In genomic region chr14:59293934-59294661, GRCh38 we compare ENCODE assay signal across 22 cellular contexts.
DNase-seq lines count a peak whose midpoint lies in the region; ATAC-seq and TF ChIP-seq lines count a peak whose summit lies in the region.
"Had no signal": no experiment of that assay in that cellular context is flagged by ENCODE, and none has a peak within 500 bp of the region (broad histone marks: within the 10 kb centered on the region; RNA-seq: fewer than 3 reads in every experiment).

No MANE protein-coding gene starts in this region.

- H3K4me3 Mint-ChIP-seq in activated CD8-positive, alpha-beta T cell treated with anti-CD3 and anti-CD28 coated beads, Interleukin-2, amount 10 ng/mL, durations not matched to agents 7 days and 5 days: no peak overlapping the region
- H3K4me3 Mint-ChIP-seq in activated CD4-positive, alpha-beta T cell treated with anti-CD3 and anti-CD28 coated beads, Interleukin-2, amount 10 ng/mL, durations not matched to agents 24 days and 14 days: no peak overlapping the region
- H3K4me3 Mint-ChIP-seq: immature natural killer cell; T-helper 1 cell treated with Interleukin-12 subunit alpha and Interleukin-12 subunit beta and Interleukin-4 antibody, amounts not matched to agents 30 μg/mL and 1 μg/mL, for 36 hours had no signal

- H3K4me3 ChIP-seq in PC-3 (ENCODE audit: low read length): no peak overlapping the region
- no peak overlapping the region for H3K4me3 ChIP-seq in fibroblast of the aortic adventitia (ENCODE audit: low read depth, low read length)
- H3K4me3 ChIP-seq in muscle layer of duodenum (ENCODE audit: low read depth in 1 of 2, low read length in 2 of 2): no peak overlapping the region
- no peak overlapping the region for H3K4me3 ChIP-seq in tibial artery
- H3K4me3 ChIP-seq in MM.1S (ENCODE audit: low read length): no peak overlapping the region
- H3K4me3 ChIP-seq: cardiac muscle cell, ovary had no signal

- no peaks in the 10 kb centered on the region for H3K9me3 Mint-ChIP-seq in activated CD8-positive, alpha-beta T cell treated with anti-CD3 and anti-CD28 coated beads, Interleukin-2, amount 10 ng/mL, durations not matched to agents 7 days and 5 days (ENCODE audit: insufficient read depth)
- peaks cover 2% of the 10 kb centered on the region for H3K9me3 Mint-ChIP-seq in activated CD4-positive, alpha-beta T cell treated with anti-CD3 and anti-CD28 coated beads, Interleukin-2, amount 10 ng/mL, durations not matched to agents 24 days and 14 days
- H3K9me3 Mint-ChIP-seq: immature natural killer cell; T-helper 1 cell treated with Interleukin-12 subunit alpha and Interleukin-12 subunit beta and Interleukin-4 antibody, amounts not matched to agents 30 μg/mL and 1 μg/mL, for 36 hours had no signal

- no peaks in the 10 kb centered on the region for H3K9me2 ChIP-seq in PC-3 (replicated peaks; ENCODE audit: low read length)
- no peaks in the 10 kb centered on the region for H3K9me2 ChIP-seq in MM.1S (replicated peaks; ENCODE audit: insufficient read depth, low read length)

- H4K20me1 ChIP-seq in PC-3 (ENCODE audit: low read length) (no peaks in the 10 kb centered on the region), MM.1S (ENCODE audit: insufficient read depth, low read length) (no peaks in the 10 kb centered on the region)

- H3K36me3 ChIP-seq in PC-3 (ENCODE audit: low read depth, low read length) (peaks cover 3% of the 10 kb centered on the region; the same call in 1 of the 2 replicates), muscle layer of duodenum (ENCODE audit: control insufficient read depth in 1 of 2, insufficient read depth in 2 of 2, low read length in 2 of 2) (peaks cover 13 to 15% of the 10 kb centered on the region in 2 donors), tibial artery (peaks cover 12 to 14% (median 13%) of the 10 kb centered on the region in 3 donors), MM.1S (replicated peaks; ENCODE audit: insufficient read depth, low read length) (no peaks in the 10 kb centered on the region)
- H3K36me3 ChIP-seq: ovary had no signal

- no peaks in the 10 kb centered on the region for H3K9me3 ChIP-seq in PC-3 (ENCODE audit: low read length)
- H3K9me3 ChIP-seq in muscle layer of duodenum (ENCODE audit: control insufficient read depth in 1 of 2, low read length in 2 of 2): no peaks in the 10 kb centered on the region
- H3K9me3 ChIP-seq in tibial artery: no peaks in the 10 kb centered on the region
- H3K9me3 ChIP-seq in MM.1S (replicated peaks; ENCODE audit: insufficient read depth, low read length): no peaks in the 10 kb centered on the region
- H3K9me3 ChIP-seq: ovary had no signal

- no peak for TF ChIP-seq CTCF in PC-3 (conservative IDR thresholded peaks at IDR 0.05; ENCODE audit: low read depth, low read length)
- TF ChIP-seq CTCF in fibroblast of the aortic adventitia (IDR thresholded peaks at IDR 0.05; ENCODE audit: insufficient read depth, low read length): no peak
- TF ChIP-seq CTCF in tibial artery (IDR thresholded peaks at IDR 0.05): no peak
- no peak for TF ChIP-seq CTCF in MM.1S (IDR thresholded peaks at IDR 0.05; ENCODE audit: low read length)

- no TSS peak for BruUV-seq in PC-3 (replicated peaks; lab: Mats Ljungman, UMichigan)

- H3F3A ChIP-seq in PC-3 (ENCODE audit: low read length, unreplicated experiment) (no peaks in the 10 kb centered on the region), MM.1S (ENCODE audit: insufficient read depth, low read length) (no peaks in the 10 kb centered on the region)

- H3K36me3 Mint-ChIP-seq in activated CD8-positive, alpha-beta T cell treated with anti-CD3 and anti-CD28 coated beads, Interleukin-2, amount 10 ng/mL, durations not matched to agents 7 days and 5 days (ENCODE audit: low read depth): peaks cover 35% of the 10 kb centered on the region
- H3K36me3 Mint-ChIP-seq in activated CD4-positive, alpha-beta T cell treated with anti-CD3 and anti-CD28 coated beads, Interleukin-2, amount 10 ng/mL, durations not matched to agents 24 days and 14 days (ENCODE audit: low read depth): peaks cover 5% of the 10 kb centered on the region

- CTCF ChIA-PET in PC-3 (lab: Charles Lee): interaction anchor here (0.6 kb wide), 1 partner anchor 16 kb away, joined by 5 read pairs; no protein-coding TSS in a partner anchor
- CTCF ChIA-PET in activated CD8-positive, alpha-beta T cell treated with anti-CD3 and anti-CD28 coated beads, Interleukin-2, amount 10 ng/mL, durations not matched to agents 7 days and 5 days (lab: Charles Lee): interaction anchor here (1.4 kb wide), 1 partner anchor 37 kb away, joined by 4 read pairs; no protein-coding TSS in a partner anchor

- peaks cover 12% of the 10 kb centered on the region for H3K4me1 ChIP-seq in PC-3 (ENCODE audit: insufficient read depth, low read length)
- H3K4me1 ChIP-seq in muscle layer of duodenum (ENCODE audit: control insufficient read depth in 1 of 2, insufficient read depth in 2 of 2, low read length in 2 of 2): peaks cover 0 to 31% of the 10 kb centered on the region in 2 donors
- peaks cover 0 to 65% (median 35%) of the 10 kb centered on the region in 4 donors for H3K4me1 ChIP-seq in tibial artery
- H3K4me1 ChIP-seq in MM.1S (ENCODE audit: low read length): peaks cover 15% of the 10 kb centered on the region
- H3K4me1 ChIP-seq: foreskin keratinocyte had no signal

- H3K27ac Mint-ChIP-seq in activated CD8-positive, alpha-beta T cell treated with anti-CD3 and anti-CD28 coated beads, Interleukin-2, amount 10 ng/mL, durations not matched to agents 7 days and 5 days: no peak overlapping the region
- H3K27ac Mint-ChIP-seq in activated CD4-positive, alpha-beta T cell treated with anti-CD3 and anti-CD28 coated beads, Interleukin-2, amount 10 ng/mL, durations not matched to agents 24 days and 14 days: no peak overlapping the region
- H3K27ac Mint-ChIP-seq: immature natural killer cell; T-helper 1 cell treated with Interleukin-12 subunit alpha and Interleukin-12 subunit beta and Interleukin-4 antibody, amounts not matched to agents 30 μg/mL and 1 μg/mL, for 36 hours had no signal

- H3K4me2 ChIP-seq in PC-3 (ENCODE audit: low read length): no peak overlapping the region
- H3K4me2 ChIP-seq in MM.1S (ENCODE audit: low read depth, low read length): no peak overlapping the region

- POLR2A ChIA-PET in PC-3 (lab: Charles Lee; ENCODE audit: unreplicated experiment): interaction anchor here (0.5 kb wide), 1 partner anchor 119 kb away, joined by 3 read pairs; no protein-coding TSS in a partner anchor
- POLR2A ChIA-PET in activated CD8-positive, alpha-beta T cell treated with anti-CD3 and anti-CD28 coated beads, Interleukin-2, amount 10 ng/mL, durations not matched to agents 7 days and 5 days (lab: Charles Lee): no interaction called here

- no peak overlapping the region for H3K27ac ChIP-seq in PC-3 (ENCODE audit: low read length)
- peak overlapping the region; percentile 57 for H3K27ac ChIP-seq in muscle layer of duodenum (ENCODE audit: low read length)
- H3K27ac ChIP-seq in tibial artery: peak overlapping the region; percentile 64 to 66
- H3K27ac ChIP-seq in MM.1S (ENCODE audit: low read length): no peak overlapping the region
- H3K27ac ChIP-seq: cardiac muscle cell, foreskin keratinocyte, ovary had no signal

- intact Hi-C loops in PC-3 (cut with micrococcal nuclease) (no loop called here), tibial artery (cut with DNase I; ENCODE audit: low total_unique reads) (no loop called here)
- intact Hi-C loops in activated CD4-positive, alpha-beta T cell treated with anti-CD3 and anti-CD28 coated beads, Interleukin-2, amount 10 ng/mL, durations not matched to agents 24 days and 14 days (cut with micrococcal nuclease): no loop called here

- no peaks in the 10 kb centered on the region for H3K27me3 Mint-ChIP-seq in activated CD8-positive, alpha-beta T cell treated with anti-CD3 and anti-CD28 coated beads, Interleukin-2, amount 10 ng/mL, durations not matched to agents 7 days and 5 days (ENCODE audit: low read depth)
- H3K27me3 Mint-ChIP-seq in activated CD4-positive, alpha-beta T cell treated with anti-CD3 and anti-CD28 coated beads, Interleukin-2, amount 10 ng/mL, durations not matched to agents 24 days and 14 days: no peaks in the 10 kb centered on the region

- H3K4me1 Mint-ChIP-seq in activated CD8-positive, alpha-beta T cell treated with anti-CD3 and anti-CD28 coated beads, Interleukin-2, amount 10 ng/mL, durations not matched to agents 7 days and 5 days (ENCODE audit: low read depth): peaks cover 35% of the 10 kb centered on the region
- peaks cover 22% of the 10 kb centered on the region for H3K4me1 Mint-ChIP-seq in activated CD4-positive, alpha-beta T cell treated with anti-CD3 and anti-CD28 coated beads, Interleukin-2, amount 10 ng/mL, durations not matched to agents 24 days and 14 days

- no peak overlapping the region for H2AFZ ChIP-seq in PC-3 (ENCODE audit: low read length)
- H2AFZ ChIP-seq in MM.1S (ENCODE audit: low read length): no peak overlapping the region

- no peak overlapping the region for H3K9ac ChIP-seq in PC-3 (ENCODE audit: low read length)
- no peak overlapping the region for H3K9ac ChIP-seq in MM.1S (ENCODE audit: low read length)

- ATAC-seq in PC-3: no peak
- no peak for ATAC-seq in activated CD8-positive, alpha-beta T cell treated with anti-CD3 and anti-CD28 coated beads, Interleukin-2, amount 10 ng/mL, durations not matched to agents 7 days and 5 days
- ATAC-seq: foreskin keratinocyte had no signal

- H3K27me3 ChIP-seq in PC-3 (ENCODE audit: low read length): no peaks in the 10 kb centered on the region
- no peaks in the 10 kb centered on the region for H3K27me3 ChIP-seq in muscle layer of duodenum (ENCODE audit: low read depth, low read length)
- no peaks in the 10 kb centered on the region for H3K27me3 ChIP-seq in tibial artery
- no peaks in the 10 kb centered on the region for H3K27me3 ChIP-seq in MM.1S (replicated peaks; ENCODE audit: insufficient read depth, low read length)
- H3K27me3 ChIP-seq: cardiac muscle cell, foreskin keratinocyte, ovary had no signal

- H3K79me2 ChIP-seq in PC-3 (ENCODE audit: low read length) (no peaks in the 10 kb centered on the region), MM.1S (ENCODE audit: low read length) (no peaks in the 10 kb centered on the region)

- peak; percentile 55 for DNase-seq in PC-3
- peak; percentile 88 for DNase-seq in fibroblast of the aortic adventitia (ENCODE audit: low read depth)
- DNase-seq in tibial artery: peak in 1 of 2 donors; percentile 34
- DNase-seq in MV-4-11 (lab: John Stamatoyannopoulos, UW): no peak
- DNase-seq in activated CD8-positive, alpha-beta T cell treated with anti-CD3 and anti-CD28 coated beads, Interleukin-2, amount 10 ng/mL, durations not matched to agents 7 days and 5 days: no peak
- no peak for DNase-seq in MM.1S
- DNase-seq in activated CD4-positive, alpha-beta T cell treated with anti-CD3 and anti-CD28 coated beads, Interleukin-2, amount 10 ng/mL, durations not matched to agents 24 days and 14 days: no peak
- DNase-seq: activated CD4-positive, CD25-positive, alpha-beta regulatory T cell treated with anti-CD3 and anti-CD28 coated beads, Interleukin-2, amount 50 U/mL, for 72 hours; activated CD8-positive, alpha-beta memory T cell treated with anti-CD3 and anti-CD28 coated beads, Interleukin-2, amount 50 U/mL, for 48 hours; activated naive CD4-positive, alpha-beta T cell treated with anti-CD3 and anti-CD28 coated beads, Interleukin-2, amount 50 U/mL, for 16 hours; AML-193; effector CD8-positive, alpha-beta T cell; foreskin keratinocyte; GF-D8; immature natural killer cell; midbrain; NCI-H2029 treated with DMSO at 0.1 percent for 48 hours; NCI-H526 treated with DMSO at 0.1 percent for 48 hours; ovary had no signal

Comparison
In these comparisons a context has a peak if more than half of its experiments do, and no peak if none do; other contexts are left out.
1. DNase-seq: peak in PC-3 (single experiment) and fibroblast of the aortic adventitia (single experiment); none in MV-4-11 (single experiment), activated CD8-positive, alpha-beta T cell treated with anti-CD3 and anti-CD28 coated beads, Interleukin-2, amount 10 ng/mL, durations not matched to agents 7 days and 5 days (single experiment), MM.1S (single experiment) and activated CD4-positive, alpha-beta T cell treated with anti-CD3 and anti-CD28 coated beads, Interleukin-2, amount 10 ng/mL, durations not matched to agents 24 days and 14 days (single experiment).
2. H3K27ac ChIP-seq: peak in muscle layer of duodenum (single experiment) and tibial artery (2 of 2); none in PC-3 (single experiment) and MM.1S (single experiment).